Comparison of ENCODE assay signal across 2 cellular contexts in genomic region chr19:53600217-53600616, GRCh38.
A peak's percentile ranks its signal among the peaks of the same experiment; 100 is the strongest.
TF ChIP-seq lines count a peak whose summit lies in the region.

No MANE protein-coding gene starts in this region.

TF ChIP-seq in endothelial cell of umbilical vein, 7 proteins besides CTCF, POLR2A, EP300 and RAD21:
- TF ChIP-seq JUN (IDR thresholded peaks at IDR 0.05; ENCODE audit: borderline replicate concordance, insufficient read depth, insufficient read length, low read depth) = peak; percentile 39
- TF ChIP-seq MAX (IDR thresholded peaks at IDR 0.05; ENCODE audit: insufficient read depth, insufficient read length) = no peak

TF ChIP-seq in HepG2, 621 proteins besides CTCF, POLR2A, EP300 and RAD21:
- TF ChIP-seq ZBTB21 (CRISPR knock-in tag; IDR thresholded peaks at IDR 0.05) (no peak), BATF2 (CRISPR knock-in tag; IDR thresholded peaks at IDR 0.05) (no peak), NFE2L1 (CRISPR knock-in tag; IDR thresholded peaks at IDR 0.05; ENCODE audit: borderline replicate concordance) (no peak), ZNF124 (CRISPR knock-in tag; IDR thresholded peaks at IDR 0.05) (no peak), ELK4 (CRISPR knock-in tag; IDR thresholded peaks at IDR 0.05; ENCODE audit: borderline replicate concordance) (no peak), SOX6 (IDR thresholded peaks at IDR 0.05) (no peak), SOX6 (CRISPR knock-in tag; IDR thresholded peaks at IDR 0.05) (no peak), ZNF740 (CRISPR knock-in tag; IDR thresholded peaks at IDR 0.05) (no peak), SP5 (CRISPR knock-in tag; IDR thresholded peaks at IDR 0.05; ENCODE audit: borderline replicate concordance, low read depth) (no peak), ZNF367 (CRISPR knock-in tag; IDR thresholded peaks at IDR 0.05; ENCODE audit: borderline replicate concordance) (no peak), CC2D1A (CRISPR knock-in tag; IDR thresholded peaks at IDR 0.05) (no peak), ZNF407 (CRISPR knock-in tag; IDR thresholded peaks at IDR 0.05; ENCODE audit: not compliant biosample characterization) (no peak), ZBTB42 (CRISPR knock-in tag; IDR thresholded peaks at IDR 0.05) (no peak), FLYWCH1 (CRISPR knock-in tag; IDR thresholded peaks at IDR 0.05) (no peak), ZNF136 (CRISPR knock-in tag; IDR thresholded peaks at IDR 0.05; ENCODE audit: low read depth) (no peak), TRAFD1 (CRISPR knock-in tag; IDR thresholded peaks at IDR 0.05; ENCODE audit: borderline replicate concordance) (no peak), SP2 (CRISPR knock-in tag; IDR thresholded peaks at IDR 0.05) (no peak)
